Comparison of ENCODE assay signal across 1 cellular context in genomic region chr15:64861331-64861730, GRCh38.
TF ChIP-seq lines count a peak whose summit lies in the region.

No MANE protein-coding gene starts in this region.

TF ChIP-seq in GM23338, 12 proteins besides CTCF, POLR2A, EP300 and RAD21 (continued from another document):
- TF ChIP-seq ETS1 (IDR thresholded peaks at IDR 0.05): no peak
- no peak for TF ChIP-seq STAT1 (IDR thresholded peaks at IDR 0.05; ENCODE audit: unreplicated experiment)
- TF ChIP-seq REST (IDR thresholded peaks at IDR 0.05; ENCODE audit: unreplicated experiment): no peak
- no peak for TF ChIP-seq ZNF114 (CRISPR knock-in tag; IDR thresholded peaks at IDR 0.05)
- no peak for TF ChIP-seq CREB1 (CRISPR knock-in tag; IDR thresholded peaks at IDR 0.05; ENCODE audit: low read depth)
- TF ChIP-seq ZNF331 (CRISPR knock-in tag; IDR thresholded peaks at IDR 0.05; ENCODE audit: low read depth): no peak
- TF ChIP-seq JUNB (IDR thresholded peaks at IDR 0.05; ENCODE audit: unreplicated experiment): no peak
- no peak for TF ChIP-seq ZNF462 (CRISPR knock-in tag; IDR thresholded peaks at IDR 0.05)
- TF ChIP-seq POLR2AphosphoS5 (IDR thresholded peaks at IDR 0.05; ENCODE audit: low read depth): no peak
TF ChIP-seq in GM23338: peak in this region for 0.
